14 cellular contexts compared by ENCODE assay signal in genomic region chr4:15144967-15145295, GRCh38.
DNase-seq lines count a peak whose midpoint lies in the region; ATAC-seq and TF ChIP-seq lines count a peak whose summit lies in the region.
"Had no signal": no experiment of that assay in that cellular context is flagged by ENCODE, and none has a peak within 500 bp of the region (broad histone marks: within the 10 kb centered on the region; RNA-seq: fewer than 3 reads in every experiment).

No MANE protein-coding gene starts in this region.

- peaks cover 8% of the 10 kb centered on the region for H3K27me3 Mint-ChIP-seq in CD4-positive, alpha-beta T cell

- no peaks in the 10 kb centered on the region for H3K9me3 ChIP-seq in osteoblast (ENCODE audit: low read depth, low read length)
- H3K9me3 ChIP-seq in CD4-positive, alpha-beta T cell (ENCODE audit: control insufficient read depth, low read length) = no peaks in the 10 kb centered on the region
- H3K9me3 ChIP-seq: BLaER1 had no signal

- CTCF ChIA-PET in CD4-positive, alpha-beta T cell (lab: Charles Lee) = no interaction called here

- H3K9me3 Mint-ChIP-seq in CD4-positive, alpha-beta T cell = no peaks in the 10 kb centered on the region
- H3K9me3 Mint-ChIP-seq: GM23338 had no signal

- H3K36me3 Mint-ChIP-seq in CD4-positive, alpha-beta T cell (ENCODE audit: low read depth) = no peaks in the 10 kb centered on the region

- H3K4me1 ChIP-seq in osteoblast (ENCODE audit: insufficient read depth, low read length) (peaks cover 20% of the 10 kb centered on the region), foreskin keratinocyte (no peaks in the 10 kb centered on the region)

- TF ChIP-seq CTCF in dorsolateral prefrontal cortex (IDR thresholded peaks at IDR 0.05 in 54 of 56, conservative IDR thresholded peaks at IDR 0.05 in 2 of 56; ENCODE audit: low read depth in 1 of 56, partially characterized antibody in 56 of 56) = no peak
- TF ChIP-seq CTCF in osteoblast (IDR thresholded peaks at IDR 0.05; ENCODE audit: extremely low read depth, low read depth, low read length) = no peak
- TF ChIP-seq CTCF in foreskin keratinocyte (conservative IDR thresholded peaks at IDR 0.05) = no peak
- no peak for TF ChIP-seq CTCF in CD4-positive, alpha-beta T cell (IDR thresholded peaks at IDR 0.05)

- POLR2A ChIA-PET in CD4-positive, alpha-beta T cell (lab: Charles Lee) = no interaction called here

- H3K27me3 ChIP-seq in dorsolateral prefrontal cortex (no peaks in the 10 kb centered on the region), osteoblast (ENCODE audit: insufficient read depth, low read length) (no peaks in the 10 kb centered on the region), foreskin keratinocyte (peaks cover 3% of the 10 kb centered on the region)
- H3K27me3 ChIP-seq in CD4-positive, alpha-beta T cell (ENCODE audit: control insufficient read depth, insufficient read depth, low read length) = peaks cover 4% of the 10 kb centered on the region
- H3K27me3 ChIP-seq: BLaER1 had no signal

- intact Hi-C loops in dorsolateral prefrontal cortex (cut with DNase I) = loop anchor here (2.0 to 5.0 kb wide), 4 partner anchors 14 to 143 kb away; partner anchors contain the start of gene CPEB2 (in 1 of the 2)
- intact Hi-C loops in CD4-positive, alpha-beta T cell (cut with DNase I, micrococcal nuclease) = no loop called here

- ATAC-seq in foreskin keratinocyte = no peak
- no peak for ATAC-seq in CD4-positive, alpha-beta T cell (ENCODE audit: poor library complexity)
- ATAC-seq: GM23338 had no signal

- no peaks in the 10 kb centered on the region for H3K36me3 ChIP-seq in osteoblast (ENCODE audit: insufficient read depth, low read length)
- H3K36me3 ChIP-seq: BLaER1 had no signal

- H2AFZ ChIP-seq in osteoblast (ENCODE audit: low read length) = no peak overlapping the region
- H2AFZ ChIP-seq: GM23338 had no signal

- H3K4me2 ChIP-seq in osteoblast (ENCODE audit: insufficient read depth, low read length) = no peak overlapping the region
- H3K4me2 ChIP-seq: BLaER1, GM23338 had no signal

- H3K27ac Mint-ChIP-seq in CD4-positive, alpha-beta T cell = no peak overlapping the region
- H3K27ac Mint-ChIP-seq: GM23338 had no signal

- H3K4me3 ChIP-seq in dorsolateral prefrontal cortex (no peak overlapping the region), osteoblast (ENCODE audit: insufficient read depth, low read length) (no peak overlapping the region)
- H3K4me3 ChIP-seq: BLaER1, GM23338 had no signal

- H4K20me1 ChIP-seq in osteoblast (ENCODE audit: insufficient read depth, low read length) = no peaks in the 10 kb centered on the region
- H4K20me1 ChIP-seq: BLaER1 had no signal

- no peaks in the 10 kb centered on the region for H3K4me1 Mint-ChIP-seq in CD4-positive, alpha-beta T cell (ENCODE audit: low read depth)

- no peaks in the 10 kb centered on the region for H3K79me2 ChIP-seq in osteoblast (ENCODE audit: insufficient read depth, low read length)

- DNase-seq in NCI-H82 (lab: John Stamatoyannopoulos, UW) = peak; percentile 3
- no peak for DNase-seq in NCI-H82 treated with DMSO at 0.1 percent for 48 hours (lab: John Stamatoyannopoulos, UW; ENCODE audit: unreplicated experiment)
- DNase-seq in NCI-H69 (lab: John Stamatoyannopoulos, UW) = peak; percentile 29
- DNase-seq in dorsolateral prefrontal cortex = no peak
- DNase-seq in pons (ENCODE audit: low spot score) = peak; percentile 21
- no peak for DNase-seq in osteoblast (ENCODE audit: insufficient read length, low spot score, missing footprints)
- no peak for DNase-seq in foreskin keratinocyte
- no peak for DNase-seq in CD4-positive, alpha-beta T cell
- DNase-seq: 8988T, AML-193, DMS79, H7 had no signal

- peak overlapping the region in 46 of 59 donors; percentile 25 to 98 (median 88) for H3K27ac ChIP-seq in dorsolateral prefrontal cortex
- H3K27ac ChIP-seq in osteoblast (ENCODE audit: low read depth, low read length) = no peak overlapping the region
- no peak overlapping the region for H3K27ac ChIP-seq in foreskin keratinocyte
- no peak overlapping the region for H3K27ac ChIP-seq in CD4-positive, alpha-beta T cell (ENCODE audit: low read depth, low read length)
- H3K27ac ChIP-seq: BLaER1 had no signal

- H3K4me3 Mint-ChIP-seq in CD4-positive, alpha-beta T cell = no peak overlapping the region
- H3K4me3 Mint-ChIP-seq: GM23338 had no signal

Comparison
In these comparisons a context has a peak if more than half of its experiments do, and no peak if none do; other contexts are left out.
1. DNase-seq: peak in NCI-H82 (single experiment), NCI-H69 (single experiment) and pons (single experiment); none in NCI-H82 treated with DMSO at 0.1 percent for 48 hours (single experiment), dorsolateral prefrontal cortex (0 of 10), osteoblast (single experiment), foreskin keratinocyte (0 of 2) and CD4-positive, alpha-beta T cell (0 of 10).
2. H3K27ac ChIP-seq: peak in dorsolateral prefrontal cortex (46 of 59); none in osteoblast (single experiment), foreskin keratinocyte (single experiment) and CD4-positive, alpha-beta T cell (single experiment).
3. intact Hi-C loops: an anchor here in dorsolateral prefrontal cortex (2.0 to 5.0 kb wide); none called in CD4-positive, alpha-beta T cell.